Comparison of ENCODE assay signal across 8 cellular contexts in genomic region chr14:56579345-56580316, GRCh38. TPM values are rescaled to one million over a fixed set of nuclear protein-coding genes. Genes with fewer than 3 reads are reported as not detected.
DNase-seq lines count a peak whose midpoint lies in the region; ATAC-seq and TF ChIP-seq lines count a peak whose summit lies in the region.

TMEM260 (plus strand) TSS chr14:56579798; CDS start chr14:56579915, 117 bp downstream.

- peaks cover 2% of the 10 kb centered on the region for H3K36me3 Mint-ChIP-seq in activated T-cell treated with anti-CD3 and anti-CD28 coated beads, Interleukin-2, amount 50 U/mL, for 4 hours (ENCODE audit: insufficient read depth)

- H4K20me1 ChIP-seq in PC-9 (ENCODE audit: insufficient read depth): peaks cover 14% of the 10 kb centered on the region; the same call in 1 of the 2 replicates

- H3K9me2 ChIP-seq in PC-9 (ENCODE audit: insufficient read depth): no peaks in the 10 kb centered on the region

- H3K9me3 ChIP-seq in PC-9 (ENCODE audit: insufficient read depth, low read depth) (no peaks in the 10 kb centered on the region), esophagus muscularis mucosa (no peaks in the 10 kb centered on the region), muscle layer of duodenum (ENCODE audit: control insufficient read depth in 1 of 2, low read length in 2 of 2) (no peaks in the 10 kb centered on the region)

- H3K27me3 ChIP-seq in PC-9 (ENCODE audit: insufficient read depth, low read depth) (no peaks in the 10 kb centered on the region), esophagus muscularis mucosa (no peaks in the 10 kb centered on the region), muscle layer of duodenum (ENCODE audit: low read depth, low read length) (no peaks in the 10 kb centered on the region)

- in situ Hi-C loops in KBM-7 (cut with MboI; ENCODE audit: low pct_unique_long_range_greater_than_20kb, low sequenced_read_pairs): no loop called here

- H3K4me1 ChIP-seq in PC-9 (replicated peaks; ENCODE audit: insufficient read depth) (peaks cover 37% of the 10 kb centered on the region), esophagus muscularis mucosa (peaks cover 20 to 40% (median 34%) of the 10 kb centered on the region in 4 donors), muscle layer of duodenum (ENCODE audit: control insufficient read depth in 1 of 2, insufficient read depth in 2 of 2, low read length in 2 of 2) (peaks cover 14 to 23% of the 10 kb centered on the region in 2 donors)

- H3K36me3 ChIP-seq in PC-9 (ENCODE audit: low read depth) (no peaks in the 10 kb centered on the region; the same call in 1 of the 2 replicates), esophagus muscularis mucosa (no peaks in the 10 kb centered on the region), muscle layer of duodenum (ENCODE audit: control insufficient read depth in 1 of 2, insufficient read depth in 2 of 2, low read length in 2 of 2) (no peaks in the 10 kb centered on the region)

- BruUV-seq in PC-9 (replicated peaks; lab: Mats Ljungman, UMichigan): no TSS peak

- POLR2A ChIA-PET in PC-9 (lab: Charles Lee; ENCODE audit: unreplicated experiment): interaction anchor here (0.5 to 0.6 kb wide), 2 partner anchors 175 to 336 kb away, joined by 3 to 6 read pairs; no protein-coding TSS in a partner anchor

- WGBS in esophagus muscularis mucosa: under 1% methylated on average over 19 of the region's 64 CpGs

- peak within 1 kb of the TSS; percentile 72 for H3K27ac ChIP-seq in PC-9
- H3K27ac ChIP-seq in esophagus muscularis mucosa (replicated peaks in 1 of 4): peak within 1 kb of the TSS; percentile 79 to 86 (median 82)
- H3K27ac ChIP-seq in muscle layer of duodenum (ENCODE audit: low read length): peak within 1 kb of the TSS; percentile 75

- H3K4me3 ChIP-seq in PC-9 (peak within 1 kb of the TSS; percentile 92), esophagus muscularis mucosa (peak within 1 kb of the TSS; percentile 75 to 97 (median 88)), muscle layer of duodenum (ENCODE audit: low read depth in 1 of 2, low read length in 2 of 2) (peak within 1 kb of the TSS; percentile 99)

- peak; percentile 88 for TF ChIP-seq CTCF in PC-9 (conservative IDR thresholded peaks at IDR 0.05)
- peak; percentile 88 to 94 (median 93) for TF ChIP-seq CTCF in esophagus muscularis mucosa (IDR thresholded peaks at IDR 0.05)

- peak within 1 kb of the TSS; percentile 96 for H2AFZ ChIP-seq in PC-9

- TF ChIP-seq EP300 in esophagus muscularis mucosa (IDR thresholded peaks at IDR 0.05): no peak

- DNase-seq in DMS79 treated with DMSO at 0.1 percent for 48 hours (lab: John Stamatoyannopoulos, UW): peak; percentile 96
- DNase-seq in KBM-7: peak; percentile 93
- DNase-seq in PC-9: peak; percentile 73 to 88
- peak; percentile 89 for DNase-seq in activated T-cell treated with anti-CD3 and anti-CD28 coated beads, Interleukin-2, amount 50 U/mL, for 4 hours
- DNase-seq in esophagus muscularis mucosa (ENCODE audit: extremely low spot score): peak; percentile 96
- DNase-seq in stimulated activated CD8-positive, alpha-beta memory T cell treated with anti-CD3 and anti-CD28 coated beads, Interleukin-7, amount 100 ng/mL, for 4 hours (ENCODE audit: low read depth in 2 of 2): peak; percentile 83 to 84

- peak; percentile 91 for ATAC-seq in GM21717 (IDR thresholded peaks at IDR 0.05; ENCODE audit: unreplicated experiment)
- peak; percentile 91 to 92 for ATAC-seq in activated T-cell treated with anti-CD3 and anti-CD28 coated beads, Interleukin-2, amount 50 U/mL, for 4 hours

- no peaks in the 10 kb centered on the region for H3F3A ChIP-seq in PC-9 (ENCODE audit: insufficient read depth, low read depth)

- H3K27me3 Mint-ChIP-seq in activated T-cell treated with anti-CD3 and anti-CD28 coated beads, Interleukin-2, amount 50 U/mL, for 4 hours (ENCODE audit: low read depth): no peaks in the 10 kb centered on the region

- peak within 1 kb of the TSS; percentile 91 for H3K4me3 Mint-ChIP-seq in activated T-cell treated with anti-CD3 and anti-CD28 coated beads, Interleukin-2, amount 50 U/mL, for 4 hours

- TF ChIP-seq POLR2A in esophagus muscularis mucosa (IDR thresholded peaks at IDR 0.05; ENCODE audit: low read depth): peak; percentile 18

- peak within 1 kb of the TSS; percentile 96 for H3K4me2 ChIP-seq in PC-9

- H3K4me1 Mint-ChIP-seq in activated T-cell treated with anti-CD3 and anti-CD28 coated beads, Interleukin-2, amount 50 U/mL, for 4 hours (ENCODE audit: low read depth): peaks cover 44% of the 10 kb centered on the region

- H3K79me2 ChIP-seq in PC-9 (ENCODE audit: low read depth): peaks cover 48% of the 10 kb centered on the region

- H3K9me3 Mint-ChIP-seq in activated T-cell treated with anti-CD3 and anti-CD28 coated beads, Interleukin-2, amount 50 U/mL, for 4 hours: no peaks in the 10 kb centered on the region

- CTCF ChIA-PET in PC-9 (lab: Charles Lee): no interaction called here

- intact Hi-C loops in PC-9 (cut with micrococcal nuclease; ENCODE audit: unreplicated experiment): no loop called here
- intact Hi-C loops in esophagus muscularis mucosa (cut with DNase I): no loop called here

RNA-seq across cellular contexts. Expression of gene TMEM260, which starts in this region (rescaled TPM):
- total RNA-seq in PC-9 (2021) (12.4 and 19.1 TPM in 2 replicates), esophagus muscularis mucosa (10 to 100 TPM in 3 of 4 donors, 1 to 10 TPM in 1; 5.8 to 15.5 (median 11.7) TPM)
- total RNA-seq in activated T-cell treated with anti-CD3 and anti-CD28 coated beads, Interleukin-2, amount 50 U/mL, for 4 hours: 10 to 100 TPM in 1 of 3 donors, 1 to 10 TPM in 2; 6.8 to 10.1 (median 8.8) TPM

Comparison
In these comparisons a context has a peak if more than half of its experiments do, and no peak if none do; other contexts are left out.
1. Peak in every context shown above with its lines: DNase-seq, ATAC-seq, H3K4me3 ChIP-seq and H3K27ac ChIP-seq.